18 cellular contexts compared by ENCODE assay signal in genomic region chr3:134058728-134059601, GRCh38. TPM values are rescaled to one million over a fixed set of nuclear protein-coding genes. Genes with fewer than 3 reads are reported as not detected.
DNase-seq lines count a peak whose midpoint lies in the region; ATAC-seq and TF ChIP-seq lines count a peak whose summit lies in the region.
"Had no signal": no experiment of that assay in that cellular context is flagged by ENCODE, and none has a peak within 500 bp of the region (broad histone marks: within the 10 kb centered on the region; RNA-seq: fewer than 3 reads in every experiment).

No MANE protein-coding gene starts in this region.

- CTCF ChIA-PET in activated CD8-positive, alpha-beta memory T cell treated with anti-CD3 and anti-CD28 coated beads, Interleukin-2, amount 10 ng/mL, durations not matched to agents 7 days and 5 days (lab: Charles Lee): no interaction called here

- H3K27me3 Mint-ChIP-seq in activated CD8-positive, alpha-beta memory T cell treated with anti-CD3 and anti-CD28 coated beads, Interleukin-2, amount 10 ng/mL, durations not matched to agents 7 days and 5 days: peaks cover 13% of the 10 kb centered on the region
- H3K27me3 Mint-ChIP-seq in endodermal cell (ENCODE audit: insufficient read depth): peaks cover 12% of the 10 kb centered on the region
- no peaks in the 10 kb centered on the region for H3K27me3 Mint-ChIP-seq in osteocyte (ENCODE audit: unreplicated experiment)

- H3K27ac ChIP-seq in endodermal cell (ENCODE audit: low read depth, low read length) (no peak overlapping the region), upper lobe of right lung (no peak overlapping the region)

- intact Hi-C loops in upper lobe of right lung (cut with DNase I): no loop called here

- peaks cover 2% of the 10 kb centered on the region for H3K4me1 Mint-ChIP-seq in activated CD8-positive, alpha-beta memory T cell treated with anti-CD3 and anti-CD28 coated beads, Interleukin-2, amount 10 ng/mL, durations not matched to agents 7 days and 5 days
- H3K4me1 Mint-ChIP-seq in endodermal cell (peaks cover 35% of the 10 kb centered on the region), osteocyte (ENCODE audit: unreplicated experiment) (peaks cover 51% of the 10 kb centered on the region)

- H3K9me3 Mint-ChIP-seq in activated CD8-positive, alpha-beta memory T cell treated with anti-CD3 and anti-CD28 coated beads, Interleukin-2, amount 10 ng/mL, durations not matched to agents 7 days and 5 days (ENCODE audit: low read depth): no peaks in the 10 kb centered on the region
- H3K9me3 Mint-ChIP-seq in endodermal cell (no peaks in the 10 kb centered on the region), osteocyte (ENCODE audit: unreplicated experiment) (no peaks in the 10 kb centered on the region)
- H3K9me3 Mint-ChIP-seq: activated naive CD8-positive, alpha-beta T cell treated with anti-CD3 and anti-CD28 coated beads, Interleukin-2, amount 10 ng/mL, durations not matched to agents 7 days and 5 days; activated T-helper 17 cell treated with anti-CD3 and anti-CD28 coated beads, Interleukin-2, amount 50 U/mL, for 72 hours; nephron had no signal

- no peaks in the 10 kb centered on the region for H3K36me3 Mint-ChIP-seq in activated CD8-positive, alpha-beta memory T cell treated with anti-CD3 and anti-CD28 coated beads, Interleukin-2, amount 10 ng/mL, durations not matched to agents 7 days and 5 days
- H3K36me3 Mint-ChIP-seq in endodermal cell (ENCODE audit: low read depth): no peaks in the 10 kb centered on the region
- H3K36me3 Mint-ChIP-seq in osteocyte (ENCODE audit: unreplicated experiment): no peaks in the 10 kb centered on the region
- H3K36me3 Mint-ChIP-seq: activated naive CD8-positive, alpha-beta T cell treated with anti-CD3 and anti-CD28 coated beads, Interleukin-2, amount 10 ng/mL, durations not matched to agents 7 days and 5 days had no signal

- no peaks in the 10 kb centered on the region for H3K9me3 ChIP-seq in endodermal cell (ENCODE audit: control insufficient read depth, low read length)
- no peaks in the 10 kb centered on the region for H3K9me3 ChIP-seq in upper lobe of right lung

- H3K4me1 ChIP-seq in endodermal cell (ENCODE audit: control insufficient read depth, insufficient read depth, low read length) (peaks cover 11% of the 10 kb centered on the region), upper lobe of right lung (peaks cover 18% of the 10 kb centered on the region)

- ATAC-seq in activated CD8-positive, alpha-beta memory T cell treated with anti-CD3 and anti-CD28 coated beads, Interleukin-2, amount 10 ng/mL, durations not matched to agents 7 days and 5 days: no peak
- ATAC-seq in upper lobe of right lung: peak; percentile 45
- ATAC-seq: activated T-helper 17 cell treated with anti-CD3 and anti-CD28 coated beads, Interleukin-2, amount 50 U/mL, for 72 hours; T-helper 17 cell had no signal

- H3K27ac Mint-ChIP-seq in activated CD8-positive, alpha-beta memory T cell treated with anti-CD3 and anti-CD28 coated beads, Interleukin-2, amount 10 ng/mL, durations not matched to agents 7 days and 5 days: no peak overlapping the region
- H3K27ac Mint-ChIP-seq in endodermal cell (no peak overlapping the region), osteocyte (ENCODE audit: unreplicated experiment) (peak overlapping the region; percentile 79)
- H3K27ac Mint-ChIP-seq: activated naive CD8-positive, alpha-beta T cell treated with anti-CD3 and anti-CD28 coated beads, Interleukin-2, amount 10 ng/mL, durations not matched to agents 7 days and 5 days; activated T-helper 17 cell treated with anti-CD3 and anti-CD28 coated beads, Interleukin-2, amount 50 U/mL, for 72 hours; T-helper 17 cell had no signal

- H3K27me3 ChIP-seq in endodermal cell (ENCODE audit: control insufficient read depth, insufficient read depth, low read length, poor library complexity, severe bottlenecking): no peaks in the 10 kb centered on the region
- H3K27me3 ChIP-seq in upper lobe of right lung: no peaks in the 10 kb centered on the region

- H3K4me3 ChIP-seq in endodermal cell (ENCODE audit: low read length) (no peak overlapping the region), upper lobe of right lung (no peak overlapping the region)

- H3K36me3 ChIP-seq in endodermal cell (ENCODE audit: control insufficient read depth, insufficient read depth, low read length) (no peaks in the 10 kb centered on the region), upper lobe of right lung (no peaks in the 10 kb centered on the region)

- no peak overlapping the region for H3K4me3 Mint-ChIP-seq in activated CD8-positive, alpha-beta memory T cell treated with anti-CD3 and anti-CD28 coated beads, Interleukin-2, amount 10 ng/mL, durations not matched to agents 7 days and 5 days
- H3K4me3 Mint-ChIP-seq in endodermal cell (no peak overlapping the region), osteocyte (ENCODE audit: unreplicated experiment) (no peak overlapping the region)
- H3K4me3 Mint-ChIP-seq: activated T-helper 17 cell treated with anti-CD3 and anti-CD28 coated beads, Interleukin-2, amount 50 U/mL, for 72 hours; nephron; T-helper 17 cell had no signal

- TF ChIP-seq CTCF in endodermal cell (conservative IDR thresholded peaks at IDR 0.05) (no peak), osteocyte (IDR thresholded peaks at IDR 0.05) (no peak), upper lobe of right lung (IDR thresholded peaks at IDR 0.05) (no peak)

- DNase-seq in activated CD8-positive, alpha-beta memory T cell treated with anti-CD3 and anti-CD28 coated beads for 24 hours: peak; percentile 38
- no peak for DNase-seq in activated CD8-positive, alpha-beta memory T cell treated with anti-CD3 and anti-CD28 coated beads, Interleukin-2, amount 10 ng/mL, durations not matched to agents 7 days and 5 days
- DNase-seq in endodermal cell (peak; percentile 26), osteocyte (ENCODE audit: extremely low spot score, unreplicated experiment) (peak; percentile 77), upper lobe of right lung (no peak), HK-2 (ENCODE audit: unreplicated experiment) (no peak), T-helper 2 cell (no peak), iPS-NIHi11 (ENCODE audit: low spot score) (no peak)
- DNase-seq: activated CD4-positive, alpha-beta T cell treated with anti-CD3 and anti-CD28 coated beads for 48 hours; activated naive CD8-positive, alpha-beta T cell treated with anti-CD3 and anti-CD28 coated beads, Interleukin-2, amount 10 ng/mL, durations not matched to agents 7 days and 5 days; left colon; midbrain; NCI-H1417; NCI-H524; T-helper 17 cell had no signal

- no peak overlapping the region for H3K9ac ChIP-seq in endodermal cell (ENCODE audit: extremely low read depth, low read length, poor library complexity, severe bottlenecking)

- WGBS in endodermal cell (ENCODE audit: insufficient coverage in 1 of 2, insufficient read length in 1 of 2), 2 experiments: 93% methylated on average over 7 to 8 of the region's 8 CpGs

RNA-seq across cellular contexts. Expression of gene SLCO2A1, which starts 29.2 kb away (rescaled TPM):
- total RNA-seq in activated CD8-positive, alpha-beta memory T cell treated with anti-CD3 and anti-CD28 coated beads, Interleukin-2, amount 10 ng/mL, durations not matched to agents 7 days and 5 days: not detected
- total RNA-seq in endodermal cell (100 to 1,000 TPM; 126 to 134 TPM), osteocyte (9.8 and 10.7 TPM in 2 replicates), upper lobe of right lung (234 TPM)
- 10.6 TPM for polyA plus RNA-seq in endodermal cell (2013, experiment 1 of 2)
- polyA plus RNA-seq in endodermal cell (2013, experiment 2 of 2): 12.8 TPM
- total RNA-seq: activated naive CD8-positive, alpha-beta T cell treated with anti-CD3 and anti-CD28 coated beads, Interleukin-2, amount 10 ng/mL, durations not matched to agents 7 days and 5 days; activated T-helper 17 cell treated with anti-CD3 and anti-CD28 coated beads, Interleukin-2, amount 50 U/mL, for 72 hours; SK-MEL-5 had no signal

Comparison
In these comparisons a context has a peak if more than half of its experiments do, and no peak if none do; other contexts are left out.
1. DNase-seq: peak in activated CD8-positive, alpha-beta memory T cell treated with anti-CD3 and anti-CD28 coated beads for 24 hours (single experiment), endodermal cell (single experiment) and osteocyte (single experiment); none in activated CD8-positive, alpha-beta memory T cell treated with anti-CD3 and anti-CD28 coated beads, Interleukin-2, amount 10 ng/mL, durations not matched to agents 7 days and 5 days (single experiment), upper lobe of right lung (single experiment), HK-2 (single experiment), T-helper 2 cell (0 of 5) and iPS-NIHi11 (single experiment).
2. RNA of gene SLCO2A1, which starts 29.2 kb away (total RNA-seq): 234 TPM in upper lobe of right lung (single experiment) and 126 to 134 TPM in endodermal cell; 9.8 to 10.7 TPM in osteocyte and not detected in activated CD8-positive, alpha-beta memory T cell treated with anti-CD3 and anti-CD28 coated beads, Interleukin-2, amount 10 ng/mL, durations not matched to agents 7 days and 5 days; every median in the first group is over 10 times any median in the second.